Comparison of ENCODE assay signal across 8 cellular contexts in genomic region chr1:219066631-219067349, GRCh38.
DNase-seq lines count a peak whose midpoint lies in the region; ATAC-seq and TF ChIP-seq lines count a peak whose summit lies in the region.

No MANE protein-coding gene starts in this region.

- H3K9me3 ChIP-seq in gastrocnemius medialis (no peaks in the 10 kb centered on the region), spleen (peaks cover 0 to 1% (median 0%) of the 10 kb centered on the region in 8 donors)

- TF ChIP-seq CTCF in KMS-11 (conservative IDR thresholded peaks at IDR 0.05; ENCODE audit: low read depth, low read length) (peak; percentile 70), choroid plexus epithelial cell (conservative IDR thresholded peaks at IDR 0.05; ENCODE audit: low read depth, low read length) (peak; percentile 63), mesothelial cell of epicardium (IDR thresholded peaks at IDR 0.05; ENCODE audit: unreplicated experiment) (peak; percentile 65), gastrocnemius medialis (IDR thresholded peaks at IDR 0.05 in 4 of 5, conservative IDR thresholded peaks at IDR 0.05 in 1 of 5) (peak in 1 of 5 experiments; percentile 16), spleen (IDR thresholded peaks at IDR 0.05 in 8 of 11, conservative IDR thresholded peaks at IDR 0.05 in 3 of 11) (peak in 4 of 11 experiments; percentile 15 to 36 (median 28))

- 66 to 81% (median 73%) methylated on average over 1 of the region's 1 CpG for WGBS in spleen, 5 donors

- no peak overlapping the region for H3K9ac ChIP-seq in KMS-11

- peaks cover 16% of the 10 kb centered on the region for H3K9me3 Mint-ChIP-seq in mesothelial cell of epicardium

- H3K4me1 Mint-ChIP-seq in mesothelial cell of epicardium = peaks cover 7% of the 10 kb centered on the region

- peak; percentile 80 for DNase-seq in EL
- peak; percentile 85 for DNase-seq in choroid plexus epithelial cell (ENCODE audit: low read depth)
- DNase-seq in mesothelial cell of epicardium (ENCODE audit: low spot score in 2 of 2, unreplicated experiment in 2 of 2) = no peak
- no peak for DNase-seq in gastrocnemius medialis
- DNase-seq in spleen = no peak
- DNase-seq in SK-N-DZ (ENCODE audit: low spot score) = no peak

- no peaks in the 10 kb centered on the region for H3K36me3 ChIP-seq in KMS-11 (ENCODE audit: insufficient read depth)
- no peaks in the 10 kb centered on the region for H3K36me3 ChIP-seq in gastrocnemius medialis
- no peaks in the 10 kb centered on the region for H3K36me3 ChIP-seq in spleen

- H3K4me3 ChIP-seq in KMS-11 (IDR thresholded peaks at IDR 0.05; ENCODE audit: insufficient read depth, low read depth, low read length) (no peak overlapping the region), choroid plexus epithelial cell (ENCODE audit: low read depth, low read length) (no peak overlapping the region), gastrocnemius medialis (no peak overlapping the region), spleen (no peak overlapping the region)

- no peak overlapping the region for H3K27ac Mint-ChIP-seq in mesothelial cell of epicardium

- H3K27ac ChIP-seq in KMS-11 (no peak overlapping the region), gastrocnemius medialis (no peak overlapping the region), spleen (no peak overlapping the region)

- no peaks in the 10 kb centered on the region for H3K27me3 ChIP-seq in KMS-11 (ENCODE audit: insufficient read depth, low read depth)
- H3K27me3 ChIP-seq in gastrocnemius medialis = no peaks in the 10 kb centered on the region
- H3K27me3 ChIP-seq in spleen (replicated peaks in 1 of 7) = no peaks in the 10 kb centered on the region

- H3K4me1 ChIP-seq in KMS-11 (ENCODE audit: low read depth, poor library complexity, severe bottlenecking) (no peaks in the 10 kb centered on the region), gastrocnemius medialis (no peaks in the 10 kb centered on the region), spleen (peaks cover 0 to 4% (median 0%) of the 10 kb centered on the region in 6 donors)

- H3K4me2 ChIP-seq in KMS-11 = no peak overlapping the region

- TF ChIP-seq POLR2A in gastrocnemius medialis (IDR thresholded peaks at IDR 0.05) (no peak), spleen (IDR thresholded peaks at IDR 0.05) (no peak)

- H3K79me2 ChIP-seq in KMS-11 (ENCODE audit: insufficient read depth, low read depth) = no peaks in the 10 kb centered on the region

- no peak overlapping the region for H3K4me3 Mint-ChIP-seq in mesothelial cell of epicardium

- H3K36me3 Mint-ChIP-seq in mesothelial cell of epicardium = peaks cover 7% of the 10 kb centered on the region

- in situ Hi-C loops in gastrocnemius medialis (cut with MboI; ENCODE audit: low sequenced_read_pairs in 4 of 4) = loop anchor here in 1 of 4 donors (10.0 kb wide), 1 partner anchor 732 kb away; no protein-coding TSS in a partner anchor

- no peak overlapping the region for H2AFZ ChIP-seq in KMS-11 (ENCODE audit: low read depth)

- intact Hi-C loops in gastrocnemius medialis (cut with DNase I; ENCODE audit: low total_unique reads) = loop anchor here (10.0 kb wide), 1 partner anchor 722 kb away; the partner anchor contains the start of gene TGFB2
- intact Hi-C loops in spleen (cut with DNase I; ENCODE audit: low total_unique reads) = no loop called here

- ATAC-seq in gastrocnemius medialis (no peak), GM21367 (IDR thresholded peaks at IDR 0.05; ENCODE audit: unreplicated experiment) (no peak)

- H4K20me1 ChIP-seq in KMS-11 (ENCODE audit: insufficient read depth) = no peaks in the 10 kb centered on the region

- no peaks in the 10 kb centered on the region for H3K27me3 Mint-ChIP-seq in mesothelial cell of epicardium (ENCODE audit: low read depth)

Comparison
In these comparisons a context has a peak if more than half of its experiments do, and no peak if none do; other contexts are left out.
1. DNase-seq: peak in EL (single experiment) and choroid plexus epithelial cell (single experiment); none in mesothelial cell of epicardium (0 of 2), gastrocnemius medialis (0 of 2), spleen (single experiment) and SK-N-DZ (single experiment).